ENCODE assay signal across 33 cellular contexts in the genomic region with DNA sequence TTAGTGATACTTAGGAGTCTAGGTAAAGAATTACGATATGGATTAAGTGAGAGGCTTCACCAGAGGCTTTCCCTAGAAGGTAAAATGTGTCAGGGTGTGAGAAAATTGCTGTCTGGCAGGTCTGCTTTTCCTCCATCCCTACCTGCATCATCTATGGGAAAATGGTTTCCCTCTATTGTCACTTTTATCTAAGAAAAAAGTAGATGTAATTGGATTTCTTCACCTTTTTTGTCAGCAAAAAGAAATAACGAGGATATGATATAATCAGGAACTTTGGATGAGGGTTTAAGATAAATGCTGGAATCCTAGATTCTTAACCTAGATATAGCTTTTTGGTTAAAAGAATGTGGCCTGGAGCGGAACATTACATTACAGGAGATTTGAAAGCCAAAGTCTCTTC.
"Had no signal": no experiment of that assay in that cellular context is flagged by ENCODE, and none has a peak within 500 bp of the region (broad histone marks: within the 10 kb centered on the region; RNA-seq: fewer than 3 reads in every experiment).

No MANE protein-coding gene starts in this region.

- H3K4me2 ChIP-seq: KMS-11, PC-9 had no signal

- H3K27me3 ChIP-seq: MG63, Peyer's patch, SJCRH30 had no signal

- H3K9me3 ChIP-seq: MG63, Peyer's patch, SJCRH30 had no signal

- H3K27ac ChIP-seq: KMS-11, PC-9, Peyer's patch, SJCRH30, SK-N-MC had no signal

- DNase-seq: Karpas-422, KBM-7, MG63, NCI-H1048, NCI-H1092 treated with DMSO at 0.1 percent for 48 hours, NCI-H1105 treated with DMSO at 0.1 percent for 48 hours, NCI-H1417, NCI-H1436, NCI-H146, NCI-H1694, NCI-H187, NCI-H1930, NCI-H2029 treated with DMSO at 0.1 percent for 48 hours, NCI-H2081 treated with DMSO at 0.1 percent for 48 hours, NCI-H2107, NCI-H2171, NCI-H226, NCI-H446 treated with DMSO at 0.1 percent for 48 hours, NCI-H510A, NCI-H524, NCI-H526, NCI-H69, NCI-H748 treated with DMSO at 0.1 percent for 48 hours, NCI-H82, PC-9, Peyer's patch, RPMI8226, SIG-M5, SJCRH30, SW 1271 had no signal

- ATAC-seq: SK-N-SH treated with all-trans-retinoic acid at 6 μM for 48 hours had no signal

- H3K4me1 ChIP-seq: Peyer's patch, SJCRH30 had no signal

- H3K36me3 ChIP-seq: MG63, Peyer's patch, SJCRH30 had no signal

- H3K9ac ChIP-seq: KMS-11 had no signal

- H2AFZ ChIP-seq: PC-9 had no signal

- H3K4me3 ChIP-seq: MG63, PC-9, Peyer's patch, SJCRH30, SK-N-MC had no signal
